22 cellular contexts compared by ENCODE assay signal in genomic region chr10:121838149-121838548, GRCh38.
"Had no signal": no experiment of that assay in that cellular context is flagged by ENCODE, and none has a peak within 500 bp of the region (broad histone marks: within the 10 kb centered on the region; RNA-seq: fewer than 3 reads in every experiment).

No MANE protein-coding gene starts in this region.

- H3K27ac Mint-ChIP-seq: activated CD4-positive, alpha-beta memory T cell treated with anti-CD3 and anti-CD28 coated beads, Interleukin-2, amount 10 ng/mL, durations not matched to agents 7 days and 5 days; activated naive CD4-positive, alpha-beta T cell treated with anti-CD3 and anti-CD28 coated beads for 36 hours; activated T-cell treated with anti-CD3 and anti-CD28 coated beads, Interleukin-2, amount 50 U/mL, for 72 hours; stimulated activated effector memory CD8-positive, alpha-beta T cell treated with anti-CD3 and anti-CD28 coated beads, Interleukin-12 subunit alpha, Interleukin-12 subunit beta, amount 100 ng/mL, for 72 hours had no signal

- H3K27me3 Mint-ChIP-seq: activated CD4-positive, alpha-beta memory T cell treated with anti-CD3 and anti-CD28 coated beads, Interleukin-2, amount 10 ng/mL, durations not matched to agents 7 days and 5 days; naive thymus-derived CD4-positive, alpha-beta T cell; stimulated activated naive CD8-positive, alpha-beta T cell treated with anti-CD3 and anti-CD28 coated beads, Interleukin-15, amount 100 ng/mL, for 72 hours had no signal

- H3K4me3 ChIP-seq: lower lobe of right lung, tibial artery had no signal

- H3K27ac ChIP-seq: lower lobe of right lung, tibial artery had no signal

- H3K4me3 Mint-ChIP-seq: activated CD4-positive, alpha-beta memory T cell treated with anti-CD3 and anti-CD28 coated beads, Interleukin-2, amount 10 ng/mL, durations not matched to agents 7 days and 5 days; activated naive CD4-positive, alpha-beta T cell treated with anti-CD3 and anti-CD28 coated beads for 36 hours; activated T-cell treated with anti-CD3 and anti-CD28 coated beads, Interleukin-2, amount 50 U/mL, for 72 hours; naive thymus-derived CD4-positive, alpha-beta T cell; neural crest cell; stimulated activated effector memory CD8-positive, alpha-beta T cell treated with anti-CD3 and anti-CD28 coated beads, Interleukin-12 subunit alpha, Interleukin-12 subunit beta, amount 100 ng/mL, for 72 hours; stimulated activated naive CD8-positive, alpha-beta T cell treated with anti-CD3 and anti-CD28 coated beads, Interleukin-15, amount 100 ng/mL, for 72 hours had no signal

- H3K27me3 ChIP-seq: tibial artery had no signal

- H3K4me1 ChIP-seq: lower lobe of right lung, tibial artery had no signal

- H3K4me1 Mint-ChIP-seq: neural crest cell had no signal

- ATAC-seq: activated T-cell treated with anti-CD3 and anti-CD28 coated beads, Interleukin-2, amount 50 U/mL, for 72 hours; lower lobe of right lung; naive thymus-derived CD4-positive, alpha-beta T cell; sciatic nerve; stimulated activated effector memory CD8-positive, alpha-beta T cell treated with anti-CD3 and anti-CD28 coated beads, Interleukin-12 subunit alpha, Interleukin-12 subunit beta, amount 100 ng/mL, for 72 hours; stimulated activated naive CD8-positive, alpha-beta T cell treated with anti-CD3 and anti-CD28 coated beads, Interleukin-15, amount 100 ng/mL, for 72 hours had no signal

- DNase-seq: activated CD4-positive, alpha-beta memory T cell treated with anti-CD3 and anti-CD28 coated beads, Interleukin-2, amount 10 ng/mL, durations not matched to agents 7 days and 5 days; activated CD4-positive, alpha-beta T cell treated with anti-CD3 and anti-CD28 coated beads for 48 hours; activated effector memory CD4-positive, alpha-beta T cell treated with Interleukin-2 at 50 U/mL for 16 hours; activated naive CD4-positive, alpha-beta T cell treated with anti-CD3 and anti-CD28 coated beads for 36 hours; activated T-cell treated with anti-CD3 and anti-CD28 coated beads, Interleukin-2, amount 50 U/mL, for 72 hours; aorta; central memory CD4-positive, alpha-beta T cell; dermis blood vessel endothelial cell; effector CD8-positive, alpha-beta T cell; foreskin melanocyte; kidney; lower lobe of right lung; naive thymus-derived CD4-positive, alpha-beta T cell; occipital lobe; small intestine; stimulated activated CD4-positive, alpha-beta T cell treated with anti-CD3 and anti-CD28 coated beads, Interleukin-2, amount 100 ng/mL, for 24 hours; stimulated activated naive CD8-positive, alpha-beta T cell treated with anti-CD3 and anti-CD28 coated beads, Interleukin-15, amount 100 ng/mL, for 72 hours; T-helper 9 cell; tibial artery had no signal

- H3K9me3 Mint-ChIP-seq: activated CD4-positive, alpha-beta memory T cell treated with anti-CD3 and anti-CD28 coated beads, Interleukin-2, amount 10 ng/mL, durations not matched to agents 7 days and 5 days; activated naive CD4-positive, alpha-beta T cell treated with anti-CD3 and anti-CD28 coated beads for 36 hours; activated T-cell treated with anti-CD3 and anti-CD28 coated beads, Interleukin-2, amount 50 U/mL, for 72 hours; neural crest cell; stimulated activated effector memory CD8-positive, alpha-beta T cell treated with anti-CD3 and anti-CD28 coated beads, Interleukin-12 subunit alpha, Interleukin-12 subunit beta, amount 100 ng/mL, for 72 hours; stimulated activated naive CD8-positive, alpha-beta T cell treated with anti-CD3 and anti-CD28 coated beads, Interleukin-15, amount 100 ng/mL, for 72 hours had no signal
